ENCODE assay signal across 20 cellular contexts in genomic region chr11:111086058-111086457, GRCh38.
DNase-seq lines count a peak whose midpoint lies in the region; ATAC-seq and TF ChIP-seq lines count a peak whose summit lies in the region.
"Had no signal": no experiment of that assay in that cellular context is flagged by ENCODE, and none has a peak within 500 bp of the region (broad histone marks: within the 10 kb centered on the region; RNA-seq: fewer than 3 reads in every experiment).

No MANE protein-coding gene starts in this region.

- ATAC-seq in GM19023 (IDR thresholded peaks at IDR 0.05; ENCODE audit: unreplicated experiment) (no peak), HG02970 (IDR thresholded peaks at IDR 0.05; ENCODE audit: low FRiP score, unreplicated experiment) (no peak)
- ATAC-seq: activated naive CD4-positive, alpha-beta T cell treated with anti-CD3 and anti-CD28 coated beads, Interleukin-2, amount 50 U/mL, for 72 hours; natural killer cell; stimulated activated naive CD8-positive, alpha-beta T cell treated with anti-CD3 and anti-CD28 coated beads, Interleukin-15, Interleukin-2, amounts not matched to agents 100 U/mL and 50 U/mL, for 24 hours had no signal

- H3K27ac ChIP-seq in coronary artery, result no peak overlapping the region
- H3K27ac ChIP-seq: PC-9, upper lobe of left lung had no signal

- DNase-seq in NCI-H2171 treated with DMSO at 0.1 percent for 48 hours (lab: John Stamatoyannopoulos, UW) (peak; percentile 10), NCI-H2171 (lab: John Stamatoyannopoulos, UW) (no peak), NCI-H187 treated with DMSO at 0.1 percent for 48 hours (lab: John Stamatoyannopoulos, UW) (peak; percentile 30), brain pericyte (ENCODE audit: low read depth, low spot score) (peak; percentile 65), smooth muscle cell of the brain vasculature (ENCODE audit: low read depth, low spot score) (peak; percentile 55), coronary artery (ENCODE audit: low spot score) (no peak)
- DNase-seq: activated CD4-positive, alpha-beta T cell treated with anti-CD3 and anti-CD28 coated beads, Interleukin-2, amount 10 ng/mL, durations not matched to agents 7 days and 5 days; C1 segment of cervical spinal cord; erythroblast; immature natural killer cell; Kasumi-1; natural killer cell; NCI-H226; PC-9; SK-N-SH; stimulated activated naive CD8-positive, alpha-beta T cell treated with anti-CD3 and anti-CD28 coated beads, Interleukin-15, Interleukin-2, amounts not matched to agents 100 U/mL and 50 U/mL, for 24 hours; upper lobe of left lung had no signal

- no peak for TF ChIP-seq CTCF in coronary artery (IDR thresholded peaks at IDR 0.05)

- H3K4me3 ChIP-seq in coronary artery, result no peak overlapping the region
- H3K4me3 ChIP-seq: PC-9, upper lobe of left lung had no signal

Comparison
In these comparisons a context has a peak if more than half of its experiments do, and no peak if none do; other contexts are left out.
1. DNase-seq: peak in NCI-H2171 treated with DMSO at 0.1 percent for 48 hours (single experiment), NCI-H187 treated with DMSO at 0.1 percent for 48 hours (single experiment), brain pericyte (single experiment) and smooth muscle cell of the brain vasculature (single experiment); none in NCI-H2171 (single experiment) and coronary artery (single experiment).